In genomic region chr15:75570119-75570518, GRCh38 we compare ENCODE assay signal across 14 cellular contexts.
"Had no signal": no experiment of that assay in that cellular context is flagged by ENCODE, and none has a peak within 500 bp of the region (broad histone marks: within the 10 kb centered on the region; RNA-seq: fewer than 3 reads in every experiment).

No MANE protein-coding gene starts in this region.

- H3K4me3 ChIP-seq: ascending aorta, lung, psoas muscle had no signal

- H3K27me3 ChIP-seq: ascending aorta had no signal

- H3K27ac Mint-ChIP-seq: activated CD4-positive, alpha-beta T cell treated with anti-CD3 and anti-CD28 coated beads, Interleukin-2, amount 10 ng/mL, durations not matched to agents 7 days and 5 days; activated naive CD4-positive, alpha-beta T cell treated with anti-CD3 and anti-CD28 coated beads, Interleukin-2, amount 10 ng/mL, durations not matched to agents 7 days and 5 days; mesothelial cell of epicardium; nephron progenitor cell had no signal

- H3K4me3 Mint-ChIP-seq: activated CD4-positive, alpha-beta T cell treated with anti-CD3 and anti-CD28 coated beads, Interleukin-2, amount 10 ng/mL, durations not matched to agents 7 days and 5 days; activated naive CD4-positive, alpha-beta T cell treated with anti-CD3 and anti-CD28 coated beads, Interleukin-2, amount 10 ng/mL, durations not matched to agents 7 days and 5 days; mesothelial cell of epicardium; nephron progenitor cell had no signal

- H3K4me1 ChIP-seq: psoas muscle had no signal

- ATAC-seq: esophagus mucosa, psoas muscle had no signal

- H3K9me3 Mint-ChIP-seq: activated CD4-positive, alpha-beta T cell treated with anti-CD3 and anti-CD28 coated beads, Interleukin-2, amount 10 ng/mL, durations not matched to agents 7 days and 5 days; activated naive CD4-positive, alpha-beta T cell treated with anti-CD3 and anti-CD28 coated beads, Interleukin-2, amount 10 ng/mL, durations not matched to agents 7 days and 5 days; mesothelial cell of epicardium had no signal

- DNase-seq: activated CD4-positive, alpha-beta T cell treated with anti-CD3 and anti-CD28 coated beads, Interleukin-2, amount 10 ng/mL, durations not matched to agents 7 days and 5 days; activated naive CD4-positive, alpha-beta T cell treated with anti-CD3 and anti-CD28 coated beads, Interleukin-2, amount 10 ng/mL, durations not matched to agents 7 days and 5 days; activated T-cell treated with anti-CD3 and anti-CD28 coated beads for 4 hours; foreskin melanocyte; head of caudate nucleus; left cardiac atrium; nephron progenitor cell; occipital lobe; psoas muscle; stimulated activated CD4-positive, alpha-beta T cell treated with anti-CD3 and anti-CD28 coated beads, Interleukin-1b, Interleukin-23, amount 100 ng/mL, for 48 hours had no signal

- H3K27ac ChIP-seq: ascending aorta, psoas muscle had no signal

- H3K27me3 Mint-ChIP-seq: activated CD4-positive, alpha-beta T cell treated with anti-CD3 and anti-CD28 coated beads, Interleukin-2, amount 10 ng/mL, durations not matched to agents 7 days and 5 days; activated naive CD4-positive, alpha-beta T cell treated with anti-CD3 and anti-CD28 coated beads, Interleukin-2, amount 10 ng/mL, durations not matched to agents 7 days and 5 days had no signal

- H3K9me3 ChIP-seq: ascending aorta, psoas muscle had no signal
